8 cellular contexts compared by ENCODE assay signal in genomic region chr2:44167908-44168683, GRCh38. TPM values are rescaled to one million over a fixed set of nuclear protein-coding genes. Genes with fewer than 3 reads are reported as not detected.
DNase-seq lines count a peak whose midpoint lies in the region; ATAC-seq, FAIRE-seq and TF ChIP-seq lines count a peak whose summit lies in the region.

No MANE protein-coding gene starts in this region.

- H3K4me1 ChIP-seq in iPS-20b (ENCODE audit: insufficient read depth, low read length) (peaks cover 9% of the 10 kb centered on the region; the same call in 1 of the 2 replicates), skeletal muscle tissue (ENCODE audit: control insufficient read depth in 3 of 3, insufficient read depth in 3 of 3, low read length in 3 of 3) (peaks cover 7 to 17% (median 13%) of the 10 kb centered on the region in 3 donors)

- CTCF ChIA-PET in AG04449 (lab: Yijun Ruan, JAX), result no interaction called here

- no peaks in the 10 kb centered on the region for H3K27me3 ChIP-seq in bronchial epithelial cell (ENCODE audit: control insufficient read depth, insufficient read depth, low read length)
- H3K27me3 ChIP-seq in iPS-20b (ENCODE audit: insufficient read depth, low read length), result no peaks in the 10 kb centered on the region
- no peaks in the 10 kb centered on the region for H3K27me3 ChIP-seq in skeletal muscle tissue (ENCODE audit: control insufficient read depth in 3 of 3, insufficient read depth in 3 of 3, low read length in 3 of 3)

- peak; percentile 90 for ATAC-seq in GM18907 (IDR thresholded peaks at IDR 0.05; ENCODE audit: unreplicated experiment)
- peak; percentile 82 for ATAC-seq in HG03139 (IDR thresholded peaks at IDR 0.05; ENCODE audit: unreplicated experiment)

- TF ChIP-seq CTCF in AG04449 (IDR thresholded peaks at IDR 0.05; ENCODE audit: insufficient read depth, low read length, missing control alignments) (no peak), WI38 (IDR thresholded peaks at IDR 0.05; ENCODE audit: low read depth, low read length) (no peak), bronchial epithelial cell (IDR thresholded peaks at IDR 0.05; ENCODE audit: insufficient read depth, low read length, severe bottlenecking) (no peak)

- H3K9ac ChIP-seq in iPS-20b (ENCODE audit: low read depth, low read length) (peak overlapping the region; percentile 94), skeletal muscle tissue (ENCODE audit: low read depth in 1 of 3, low read length in 3 of 3) (peak overlapping the region; percentile 73 to 98 (median 90))

- DNase-seq in AG04449 (ENCODE audit: low read depth, low spot score), result peak; percentile 100
- DNase-seq in NCI-H2196 treated with DMSO at 0.1 percent for 48 hours (lab: John Stamatoyannopoulos, UW; ENCODE audit: unreplicated experiment), result peak; percentile 100
- peak; percentile 98 for DNase-seq in bronchial epithelial cell (ENCODE audit: low read depth)

- H3K36me3 ChIP-seq in bronchial epithelial cell (ENCODE audit: control insufficient read depth, insufficient read depth, low read length) (no peaks in the 10 kb centered on the region), iPS-20b (ENCODE audit: insufficient read depth, low read depth, low read length) (no peaks in the 10 kb centered on the region), skeletal muscle tissue (ENCODE audit: control insufficient read depth in 3 of 3, insufficient read depth in 3 of 3, low read length in 3 of 3) (no peaks in the 10 kb centered on the region)

- peaks cover 9% of the 10 kb centered on the region for H3K9me3 ChIP-seq in iPS-20b (ENCODE audit: insufficient read depth, low read depth, low read length)
- H3K9me3 ChIP-seq in skeletal muscle tissue (ENCODE audit: control insufficient read depth in 3 of 3, low read length in 3 of 3), result no peaks in the 10 kb centered on the region

- peak overlapping the region; percentile 93 for H3K27ac ChIP-seq in iPS-20b (ENCODE audit: low read length)
- H3K27ac ChIP-seq in skeletal muscle tissue (ENCODE audit: low read depth, low read length), result peak overlapping the region; percentile 96

- POLR2A ChIA-PET in AG04449 (lab: Yijun Ruan, JAX), result interaction anchor here (0.6 to 0.8 kb wide), 3 partner anchors 52 to 117 kb away, joined by 3 to 5 read pairs (median 3); no protein-coding TSS in a partner anchor

- H3K4me3 ChIP-seq in AG04449 (ENCODE audit: low read depth, low read length) (peak overlapping the region; percentile 84), WI38 (ENCODE audit: low read depth, low read length) (peak overlapping the region; percentile 83), bronchial epithelial cell (ENCODE audit: low read depth, low read length) (peak overlapping the region; percentile 44), iPS-20b (ENCODE audit: low read length) (peak overlapping the region; percentile 85), skeletal muscle tissue (ENCODE audit: low read length in 3 of 3) (peak overlapping the region; percentile 69 to 87 (median 85))

- peak; percentile 58 for FAIRE-seq in bronchial epithelial cell (lab: Jason Lieb, UNC)

RNA-seq across cellular contexts. Expression of gene PPM1B, which starts 0.6 kb away (rescaled TPM):
- total RNA-seq in bronchial epithelial cell (35.3 and 44.4 TPM in 2 replicates), skeletal muscle tissue (27.1 TPM)

Comparison
In these comparisons a context has a peak if more than half of its experiments do, and no peak if none do; other contexts are left out.
1. Peak in every context shown above with its lines: DNase-seq, ATAC-seq, H3K4me3 ChIP-seq and H3K27ac ChIP-seq.